ENCODE assay signal across 8 cellular contexts in genomic region chr10:68074775-68075549, GRCh38. TPM values are rescaled to one million over a fixed set of nuclear protein-coding genes. Genes with fewer than 3 reads are reported as not detected.
A peak's percentile ranks its signal among the peaks of the same experiment; 100 is the strongest.
DNase-seq lines count a peak whose midpoint lies in the region; ATAC-seq and TF ChIP-seq lines count a peak whose summit lies in the region.

Gene HERC4 (minus strand): TSS chr10:68075283. CDS start chr10:68073108, 2,175 bp downstream.

- H3K27me3 ChIP-seq in hepatocyte = no peaks in the 10 kb centered on the region
- no peaks in the 10 kb centered on the region for H3K27me3 ChIP-seq in aorta (ENCODE audit: control insufficient read depth in 1 of 2, insufficient read depth in 2 of 2, low read length in 1 of 2)

- H3K4me3 ChIP-seq in hepatocyte (peak within 1 kb of the TSS; percentile 67), aorta (ENCODE audit: low read length in 2 of 2) (peak within 1 kb of the TSS; percentile 91 to 94)

- 3% methylated on average over 30 of the region's 64 CpGs for WGBS in hepatocyte (ENCODE audit: low lambda C conversion rate, missing lambda C conversion rate)
- 0% methylated on average over 42 to 64 of the region's 64 CpGs for WGBS in aorta, 2 donors

- ATAC-seq in GM18502 (IDR thresholded peaks at IDR 0.05; ENCODE audit: poor library complexity, unreplicated experiment) (peak; percentile 92), HG02852 (IDR thresholded peaks at IDR 0.05; ENCODE audit: unreplicated experiment) (peak; percentile 84), aorta (ENCODE audit: low FRiP score) (peak; percentile 99)

- intact Hi-C loops in aorta (cut with DNase I) = loop anchor here (10.0 kb wide), 2 partner anchors 220 to 260 kb away; partner anchors contain the start of genes HNRNPH3 (in 1 of the 2) and PBLD (in 1 of the 2)

- H3K9me3 ChIP-seq in hepatocyte (ENCODE audit: low read depth) (no peaks in the 10 kb centered on the region), aorta (ENCODE audit: control insufficient read depth, low read length) (no peaks in the 10 kb centered on the region)

- H3K9me2 ChIP-seq in hepatocyte (replicated peaks; ENCODE audit: insufficient read depth) = no peaks in the 10 kb centered on the region

- peak within 1 kb of the TSS; percentile 86 for H3K4me2 ChIP-seq in hepatocyte

- peaks cover 45% of the 10 kb centered on the region for H3K79me2 ChIP-seq in hepatocyte

- DNase-seq in NCI-H1694 (lab: John Stamatoyannopoulos, UW) (peak; percentile 79), T1000 (lab: John Stamatoyannopoulos, UW) (peak; percentile 92), astrocyte of the hippocampus (ENCODE audit: low read depth, low spot score) (peak; percentile 98), hepatocyte (ENCODE audit: low spot score) (peak; percentile 97), renal cortical epithelial cell (ENCODE audit: low read depth) (peak; percentile 78), aorta (peak; percentile 97 to 99)

- peak within 1 kb of the TSS; percentile 85 for H2AFZ ChIP-seq in hepatocyte

- H3K36me3 ChIP-seq in hepatocyte (replicated peaks; ENCODE audit: insufficient read depth, low read depth) = no peaks in the 10 kb centered on the region
- H3K36me3 ChIP-seq in aorta (ENCODE audit: control insufficient read depth in 1 of 2, insufficient read depth in 2 of 2, low read length in 1 of 2) = no peaks in the 10 kb centered on the region

- H4K20me1 ChIP-seq in hepatocyte (ENCODE audit: insufficient read depth, poor library complexity, severe bottlenecking) = peaks cover 28% of the 10 kb centered on the region

- no peak for TF ChIP-seq CTCF in hepatocyte (IDR thresholded peaks at IDR 0.05; ENCODE audit: poor library complexity)

- H3K4me1 ChIP-seq in hepatocyte (ENCODE audit: insufficient read depth) (peaks cover 23% of the 10 kb centered on the region), aorta (ENCODE audit: control insufficient read depth in 1 of 2, insufficient read depth in 2 of 2, low read length in 2 of 2) (no peaks in the 10 kb centered on the region)

- H3K27ac ChIP-seq in hepatocyte (peak within 1 kb of the TSS; percentile 99), aorta (ENCODE audit: low read depth in 1 of 2, low read length in 2 of 2) (peak within 1 kb of the TSS; percentile 83 to 97)

RNA-seq across cellular contexts. Expression of gene HERC4, which starts in this region (rescaled TPM):
- total RNA-seq in hepatocyte (46.8 and 54.0 TPM in 2 replicates), renal cortical epithelial cell (70.0 and 71.3 TPM in 2 replicates), aorta (100 to 1,000 TPM in 1 of 2 donors, 10 to 100 TPM in 1; 81.9 to 108 TPM)
- polyA plus RNA-seq in hepatocyte (21.4 and 23.3 TPM in 2 replicates), aorta (10 to 100 TPM in 1 of 2 donors, 1 to 10 TPM in 1; 9.5 to 28.0 TPM)

Comparison
In these comparisons a context has a peak if more than half of its experiments do, and no peak if none do; other contexts are left out.
1. Peak in every context shown above with its lines: DNase-seq, ATAC-seq, H3K4me3 ChIP-seq and H3K27ac ChIP-seq.